Comparison of ENCODE assay signal across 8 cellular contexts in the genomic region with DNA sequence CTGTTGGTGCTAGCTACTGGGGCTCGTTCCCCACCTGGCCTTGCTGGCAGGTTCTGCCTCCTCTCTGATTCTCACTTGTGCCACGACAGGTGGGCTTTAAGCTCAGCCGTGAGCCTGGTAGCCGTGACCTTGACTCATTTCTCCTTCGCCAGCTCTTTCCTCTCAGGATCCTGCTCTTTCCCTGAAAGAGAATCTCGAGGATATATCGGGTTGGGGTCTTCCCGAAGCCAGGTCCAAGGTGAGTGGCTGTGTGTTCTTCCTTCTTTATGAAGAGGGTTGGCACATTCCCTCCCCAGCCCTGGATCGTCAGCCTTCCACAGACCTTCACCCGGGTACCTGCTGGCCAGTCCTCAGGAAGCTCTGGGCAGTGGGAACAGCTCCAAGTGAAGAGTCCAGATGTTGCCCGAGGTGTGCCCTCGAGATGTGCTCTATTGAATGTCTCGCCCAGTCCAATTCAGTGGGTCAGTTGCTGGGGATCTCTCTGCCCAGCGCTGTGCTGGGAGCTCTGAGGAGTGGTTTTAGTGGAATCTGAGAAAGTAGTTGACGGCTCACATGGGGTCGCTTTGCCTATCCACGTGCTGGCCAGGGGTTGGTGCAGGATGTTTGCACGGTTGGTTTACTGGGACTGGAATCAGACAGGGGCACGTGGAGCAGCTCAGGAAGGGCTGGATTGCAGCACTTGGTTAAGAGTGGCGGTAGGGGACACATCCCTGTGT. TPM values are rescaled to one million over a fixed set of nuclear protein-coding genes. Genes with fewer than 3 reads are reported as not detected.
A peak's percentile ranks its signal among the peaks of the same experiment; 100 is the strongest.
DNase-seq lines count a peak whose midpoint lies in the region; ATAC-seq, FAIRE-seq and TF ChIP-seq lines count a peak whose summit lies in the region.

No MANE protein-coding gene starts in this region.

- H3K27me3 ChIP-seq in BE2C (no peaks in the 10 kb centered on the region), HUES6 (ENCODE audit: control insufficient read depth, insufficient read depth, low read length) (no peaks in the 10 kb centered on the region), K562 (ENCODE audit: control insufficient read depth in 2 of 2, insufficient read depth in 2 of 2, low read length in 2 of 2) (peaks cover 3 to 13% of the 10 kb centered on the region in 2 experiments; a peak in 4 of 5 replicates), mucosa of stomach (ENCODE audit: control insufficient read depth, insufficient read depth, low read length) (no peaks in the 10 kb centered on the region)

- H3K4me1 ChIP-seq in BE2C: no peaks in the 10 kb centered on the region
- H3K4me1 ChIP-seq in HUES6 (ENCODE audit: control insufficient read depth, insufficient read depth, low read length): peaks cover 14% of the 10 kb centered on the region; the same call in 1 of the 2 replicates
- H3K4me1 ChIP-seq in K562 (replicated peaks in 1 of 2; ENCODE audit: control insufficient read depth in 2 of 2, insufficient read depth in 2 of 2, low read length in 2 of 2): peaks cover 16 to 35% of the 10 kb centered on the region in 2 experiments
- peaks cover 20% of the 10 kb centered on the region for H3K4me1 ChIP-seq in mucosa of stomach (ENCODE audit: control insufficient read depth, insufficient read depth, low read length)

- TF ChIP-seq RAD21 in K562 (CRISPR knock-in tag; conservative IDR thresholded peaks at IDR 0.05 in 1 of 2, IDR thresholded peaks at IDR 0.05 in 1 of 2): no peak

- H3K36me3 ChIP-seq in BE2C: no peaks in the 10 kb centered on the region
- peaks cover 2% of the 10 kb centered on the region; the same call in 1 of the 2 replicates for H3K36me3 ChIP-seq in HUES6 (ENCODE audit: control insufficient read depth, insufficient read depth, low read length)
- peaks cover 9% of the 10 kb centered on the region; the same call in 2 of the 3 replicates for H3K36me3 ChIP-seq in K562 (ENCODE audit: control insufficient read depth, insufficient read depth, low read length)
- H3K36me3 ChIP-seq in mucosa of stomach (ENCODE audit: control insufficient read depth, insufficient read depth, low read length): no peaks in the 10 kb centered on the region

- no peak for DNase-seq in BE2C
- peak in 3 of 4 experiments; percentile 27 to 32 (median 31) for DNase-seq in K562 (ENCODE audit: extremely low read depth in 1 of 4, low spot score in 3 of 4)
- no peak for DNase-seq in activated CD4-positive, CD25-positive, alpha-beta regulatory T cell (lab: John Stamatoyannopoulos, UW)
- no peak for DNase-seq in stimulated activated CD4-positive, alpha-beta T cell treated with anti-CD3 and anti-CD28 coated beads, Interleukin-4, amount 100 ng/mL, for 4 hours
- DNase-seq in GM19240 (ENCODE audit: insufficient read length, low spot score): no peak

- peaks cover 17% of the 10 kb centered on the region for H3K79me2 ChIP-seq in K562 (ENCODE audit: control insufficient read depth, insufficient read depth, low read length)

- no peak for TF ChIP-seq EP300 in K562 (IDR thresholded peaks at IDR 0.05; ENCODE audit: low read length)

- no peaks in the 10 kb centered on the region for H4K20me1 ChIP-seq in K562 (replicated peaks; ENCODE audit: control insufficient read depth, insufficient read depth, low read length)

- in situ Hi-C loops in K562 (cut with MboI): loop anchor here (10.0 kb wide), 1 partner anchor 51 kb away; no protein-coding TSS in a partner anchor

- no TSS peak for BruUV-seq in K562 (replicated peaks; lab: Mats Ljungman, UMichigan)

- intact Hi-C loops in K562 (cut with micrococcal nuclease): loop anchor here (2.0 kb wide), 1 partner anchor 75 kb away; a partner anchor contains a TSS

- no peak for ATAC-seq in K562
- ATAC-seq in HG03097 (IDR thresholded peaks at IDR 0.05; ENCODE audit: low FRiP score, unreplicated experiment): no peak

- TF ChIP-seq CTCF in BE2C (IDR thresholded peaks at IDR 0.05; ENCODE audit: low read depth, low read length) (no peak), K562 (IDR thresholded peaks at IDR 0.05 in 2 of 3, conservative IDR thresholded peaks at IDR 0.05 in 1 of 3; ENCODE audit: insufficient read depth in 2 of 3, low read depth in 1 of 3, low read length in 3 of 3) (no peak)

- H3K9me3 ChIP-seq in BE2C (no peaks in the 10 kb centered on the region), HUES6 (ENCODE audit: control insufficient read depth, insufficient read depth, low read depth, low read length) (peaks cover 5% of the 10 kb centered on the region; the same call in 1 of the 2 replicates), K562 (replicated peaks; ENCODE audit: control insufficient read depth, insufficient read depth, low read depth, low read length) (peaks cover 3% of the 10 kb centered on the region; the same call in 1 of the 2 replicates), mucosa of stomach (ENCODE audit: control insufficient read depth, low read length) (no peaks in the 10 kb centered on the region)

- peak overlapping the region; percentile 75; the same call in 1 of the 2 replicates for H3K4me3 ChIP-seq in BE2C (ENCODE audit: low read depth, low read length)
- peak overlapping the region; percentile 83 for H3K4me3 ChIP-seq in HUES6 (ENCODE audit: low read depth, low read length)
- H3K4me3 ChIP-seq in K562: peak overlapping the region; percentile 52; the same call in 1 of the 2 replicates
- no peak overlapping the region for H3K4me3 ChIP-seq in mucosa of stomach (ENCODE audit: low read length)

- H3K9me1 ChIP-seq in K562 (ENCODE audit: control insufficient read depth, insufficient read depth, low read length): peaks cover 2% of the 10 kb centered on the region

- CTCF ChIA-PET in K562 (lab: Yijun Ruan, JAX; ENCODE audit: low intra/inter-chr PET ratio): no interaction called here

- no peak overlapping the region for H2AFZ ChIP-seq in K562 (ENCODE audit: low read depth, low read length)

- H3K27ac ChIP-seq in HUES6 (ENCODE audit: low read depth, low read length) (no peak overlapping the region), K562 (ENCODE audit: extremely low read depth, low read depth, low read length) (no peak overlapping the region)

- peak overlapping the region; percentile 90 for H3K4me2 ChIP-seq in K562 (ENCODE audit: insufficient read depth, low read length)

- WGBS in K562 (ENCODE audit: insufficient coverage, low coverage, missing lambda C conversion rate): 83% methylated on average over 20 of the region's 20 CpGs

- no peak for TF ChIP-seq POLR2A in K562 (conservative IDR thresholded peaks at IDR 0.05)

- POLR2A ChIA-PET in K562 (lab: Yijun Ruan, JAX): interaction anchor here (0.6 to 7.0 kb wide), 14 partner anchors 10 to 458 kb away, joined by 3 to 84 read pairs (median 4); no protein-coding TSS in a partner anchor

- H3K9ac ChIP-seq in HUES6 (ENCODE audit: low read length): no peak overlapping the region
- H3K9ac ChIP-seq in K562 (ENCODE audit: insufficient read depth in 1 of 2, low read depth in 2 of 2, low read length in 2 of 2): peak overlapping the region; percentile 72 to 96; a peak in 2 of 4 replicates
- peak overlapping the region; percentile 74 for H3K9ac ChIP-seq in mucosa of stomach (ENCODE audit: low read length)

- no peak for FAIRE-seq in K562 (lab: Jason Lieb, UNC)

TF ChIP-seq in K562, 482 proteins besides CTCF, POLR2A, EP300 and RAD21 (continues in another document):
- TF ChIP-seq SETDB1 (IDR thresholded peaks at IDR 0.05; ENCODE audit: low read length) (peak; percentile 34), ZNF408 (CRISPR knock-in tag; IDR thresholded peaks at IDR 0.05; ENCODE audit: low read depth) (peak; percentile 65; the same call in 1 of the 2 replicates), ZNF830 (CRISPR knock-in tag; IDR thresholded peaks at IDR 0.05) (0 out of 2 replicates have a peak, but pooled peaks have one; percentile 46), ATF1 (CRISPR knock-in tag; IDR thresholded peaks at IDR 0.05) (peak; percentile 31; the same call in 1 of the 2 replicates), ATF1 (tag; IDR thresholded peaks at IDR 0.05) (no peak)

RNA-seq across cellular contexts. Expression of a gene that starts 1.4 kb away (rescaled TPM):
- polyA plus RNA-seq in BE2C (2012; ENCODE audit: insufficient read depth, insufficient read length, low read depth): 43.2 TPM
- 36.8 and 68.2 TPM in 2 replicates for total RNA-seq in K562 (2011; cell fraction: chromatin; rRNA removed; ENCODE audit: low replicate concordance)
- total RNA-seq in K562 (2011; cell fraction: nucleolus; rRNA removed): 55.4 and 63.2 TPM in 2 replicates
- 50.2 and 53.7 TPM in 2 replicates for total RNA-seq in K562 (2011; cell fraction: nucleoplasm; rRNA removed)
- 49.2 and 56.7 TPM in 2 replicates for total RNA-seq in K562 (2014; rRNA removed)
- 17.4 and 20.5 TPM in 2 replicates for total RNA-seq in K562 (2014; rRNA removed; fragmentation: Illumina TruSeq; extraction: Trizol)
- 31.5 and 32.5 TPM in 2 replicates for total RNA-seq in K562 (2015; rRNA removed; fragmentation: Illumina TruSeq; extraction: Trizol)
- total RNA-seq in K562 (2021): 53.5 and 55.7 TPM in 2 replicates
- 33.8 and 49.7 TPM in 2 replicates for polyA plus RNA-seq in K562 (2011; rRNA removed)
- 56.9 and 67.4 TPM in 2 replicates for polyA plus RNA-seq in K562 (2011; cell fraction: cytosol; rRNA removed)
- 42.8 and 56.1 TPM in 2 replicates for polyA plus RNA-seq in K562 (2011; cell fraction: nucleus; rRNA removed)
- 31.5 and 39.9 TPM in 2 replicates for polyA plus RNA-seq in K562 (2012)
- polyA plus RNA-seq in K562 (2014; fragmentation: Illumina TruSeq; extraction: Trizol): 22.8 and 24.5 TPM in 2 replicates
- 1 to 10 TPM; 2.4 to 3.7 TPM for polyA plus RNA-seq in K562 (2014; fragmentation: Nextera tagmentation; extraction: Ambion mirVana)
- 37.1 and 62.8 TPM in 2 replicates for polyA plus RNA-seq in K562 (2014; rRNA removed)
- 32.6 and 33.0 TPM in 2 replicates for polyA minus RNA-seq in K562 (2011; rRNA and poly(A)+ RNA removed)
- polyA minus RNA-seq in K562 (2011; cell fraction: cytosol; rRNA and poly(A)+ RNA removed): 39.3 and 58.2 TPM in 2 replicates
- 23.6 and 28.3 TPM in 2 replicates for polyA minus RNA-seq in K562 (2011; cell fraction: nucleus; rRNA and poly(A)+ RNA removed)

RNA-seq across cellular contexts. Expression of a gene that starts 42.3 kb away (rescaled TPM):
- 29.1 TPM for polyA plus RNA-seq in BE2C (2012; ENCODE audit: insufficient read depth, insufficient read length, low read depth)
- total RNA-seq in K562 (2011; cell fraction: chromatin; rRNA removed; ENCODE audit: low replicate concordance): 0.65 TPM in 1 of 2 replicates, not detected in the other
- 0.50 and 0.92 TPM in 2 replicates for total RNA-seq in K562 (2011; cell fraction: nucleolus; rRNA removed)
- total RNA-seq in K562 (2011; cell fraction: nucleoplasm; rRNA removed): 0.15 TPM in 2 replicates
- total RNA-seq in K562 (2014; rRNA removed) (0.20 and 0.32 TPM in 2 replicates), K562 (2014; rRNA removed; fragmentation: Illumina TruSeq; extraction: Trizol) (not detected in 2 replicates), K562 (2015; rRNA removed; fragmentation: Illumina TruSeq; extraction: Trizol) (not detected in 2 replicates), K562 (2021) (0.13 and 0.29 TPM in 2 replicates)
- polyA plus RNA-seq in K562 (2011; rRNA removed) (0.06 and 0.26 TPM in 2 replicates), K562 (2014; fragmentation: Illumina TruSeq; extraction: Trizol) (not detected in 2 replicates), K562 (2014; fragmentation: Nextera tagmentation; extraction: Ambion mirVana) (not detected), K562 (2014; rRNA removed) (0.13 and 0.23 TPM in 2 replicates)
- 0.15 and 0.25 TPM in 2 replicates for polyA plus RNA-seq in K562 (2011; cell fraction: cytosol; rRNA removed)
- polyA plus RNA-seq in K562 (2011; cell fraction: nucleus; rRNA removed): 0.61 and 0.65 TPM in 2 replicates
- polyA plus RNA-seq in K562 (2012): 0.21 and 1.3 TPM in 2 replicates
- not detected in 2 replicates for polyA minus RNA-seq in K562 (2011; rRNA and poly(A)+ RNA removed)
- polyA minus RNA-seq in K562 (2011; cell fraction: cytosol; rRNA and poly(A)+ RNA removed): not detected in 2 replicates
- 0.22 and 0.27 TPM in 2 replicates for polyA minus RNA-seq in K562 (2011; cell fraction: nucleus; rRNA and poly(A)+ RNA removed)

Comparison
In these comparisons a context has a peak if more than half of its experiments do, and no peak if none do; other contexts are left out.
1. DNase-seq: peak in K562 (3 of 4); none in BE2C (single experiment), activated CD4-positive, CD25-positive, alpha-beta regulatory T cell (0 of 4), stimulated activated CD4-positive, alpha-beta T cell treated with anti-CD3 and anti-CD28 coated beads, Interleukin-4, amount 100 ng/mL, for 4 hours (0 of 2) and GM19240 (single experiment).